Comparison of ENCODE assay signal across 1 cellular context in the genomic region with DNA sequence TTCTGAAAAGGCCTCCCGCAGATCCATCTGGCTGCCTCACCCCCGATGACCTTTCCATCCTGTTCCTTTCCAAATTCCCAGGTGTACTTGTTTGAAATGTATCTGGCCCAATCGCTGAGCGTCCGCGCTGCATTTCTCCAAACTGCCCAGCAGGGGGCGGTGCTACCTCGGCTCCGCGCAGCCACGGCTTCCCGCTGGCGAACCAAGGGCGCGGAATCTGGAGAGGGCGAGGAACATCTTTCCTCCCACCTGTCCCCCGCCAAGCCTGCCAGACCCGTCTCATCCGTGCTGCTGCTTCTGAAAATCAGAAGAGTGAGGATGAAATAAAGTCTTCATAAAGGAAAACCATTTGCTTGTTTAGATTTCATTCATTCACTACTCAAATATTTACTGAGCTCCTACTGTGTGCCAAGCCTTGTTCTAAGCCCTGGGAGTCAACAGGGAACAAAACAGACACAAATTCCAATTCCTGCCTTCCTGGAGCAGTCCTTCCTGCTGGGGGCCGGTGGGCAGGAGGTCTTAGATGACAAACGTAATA.
TF ChIP-seq lines count a peak whose summit lies in the region.

No MANE protein-coding gene starts in this region.

TF ChIP-seq in IMR-90, 13 proteins besides CTCF, POLR2A, EP300 and RAD21 (continued from another document):
- peak; percentile 59 for TF ChIP-seq SMC3 (IDR thresholded peaks at IDR 0.05; ENCODE audit: low read depth, low read length)
